In genomic region chr1:169725930-169726329, GRCh38 we compare ENCODE assay signal across 34 cellular contexts. TPM values are rescaled to one million over a fixed set of nuclear protein-coding genes. Genes with fewer than 3 reads are reported as not detected.
"Had no signal": no experiment of that assay in that cellular context is flagged by ENCODE, and none has a peak within 500 bp of the region (broad histone marks: within the 10 kb centered on the region; RNA-seq: fewer than 3 reads in every experiment).

No MANE protein-coding gene starts in this region.

- H3K4me3 ChIP-seq: neural progenitor cell, ovary, psoas muscle, skin epidermis, smooth muscle cell, spleen, suprapubic skin, testis, tibial artery, transverse colon, upper lobe of left lung, vagina had no signal

- H3K27ac ChIP-seq: neural progenitor cell, ovary, parathyroid adenoma, psoas muscle, skin epidermis, spleen, suprapubic skin, testis, tibial artery, upper lobe of left lung, vagina had no signal

- H3K9me3 ChIP-seq: ovary, psoas muscle, spleen, suprapubic skin, testis, tibial artery, transverse colon, upper lobe of left lung, vagina had no signal

- H3K4me2 ChIP-seq: neural progenitor cell, smooth muscle cell had no signal

- H3K4me1 Mint-ChIP-seq: natural killer cell; nephron; neural progenitor cell; stimulated activated memory B cell treated with anti-CD40 and anti-IgM and Interleukin-4, amounts not matched to agents 10 μg/mL and 1 μg/mL and 100 μg/mL, for 72 hours; stimulated activated naive CD8-positive, alpha-beta T cell treated with anti-CD3 and anti-CD28 coated beads, Interleukin-15, amount 100 ng/mL, for 72 hours had no signal

- H3K36me3 Mint-ChIP-seq: natural killer cell; neural progenitor cell; stimulated activated memory B cell treated with anti-CD40 and anti-IgM and Interleukin-4, amounts not matched to agents 10 μg/mL and 1 μg/mL and 100 μg/mL, for 72 hours had no signal

- H3K4me3 Mint-ChIP-seq: natural killer cell; nephron; neural progenitor cell; stimulated activated memory B cell treated with anti-CD40 and anti-IgM and Interleukin-4, amounts not matched to agents 10 μg/mL and 1 μg/mL and 100 μg/mL, for 72 hours; stimulated activated naive CD8-positive, alpha-beta T cell treated with anti-CD3 and anti-CD28 coated beads, Interleukin-15, amount 100 ng/mL, for 72 hours had no signal

- H3K79me2 ChIP-seq: parathyroid adenoma had no signal

- FAIRE-seq: urothelium cell line had no signal

- H3K27ac Mint-ChIP-seq: natural killer cell; nephron; neural progenitor cell; progenitor cell of endocrine pancreas; stimulated activated memory B cell treated with anti-CD40 and anti-IgM and Interleukin-4, amounts not matched to agents 10 μg/mL and 1 μg/mL and 100 μg/mL, for 72 hours; stimulated activated naive CD8-positive, alpha-beta T cell treated with anti-CD3 and anti-CD28 coated beads, Interleukin-15, amount 100 ng/mL, for 72 hours had no signal

- H3K36me3 ChIP-seq: neural progenitor cell, ovary, spleen, suprapubic skin, tibial artery, transverse colon, upper lobe of left lung, vagina had no signal

- H3K9ac ChIP-seq: neural progenitor cell, parathyroid adenoma had no signal

- H3K4me1 ChIP-seq: neural progenitor cell, psoas muscle, spleen, suprapubic skin, testis, tibial artery, vagina had no signal

- H3K27me3 Mint-ChIP-seq: progenitor cell of endocrine pancreas had no signal

- H2AFZ ChIP-seq: neural progenitor cell, parathyroid adenoma had no signal

- DNase-seq: natural killer cell; occipital lobe; ovary; posterior cingulate gyrus; psoas muscle; right cardiac atrium; spleen; stimulated activated CD4-positive, alpha-beta T cell treated with anti-CD3 and anti-CD28 coated beads, Interleukin-12 subunit alpha, Interleukin-12 subunit beta, amount 100 ng/mL, for 4 hours; stimulated activated CD4-positive, alpha-beta T cell treated with anti-CD3 and anti-CD28 coated beads, Interleukin-1b, Interleukin-23, amount 100 ng/mL, for 48 hours; stimulated activated CD4-positive, alpha-beta T cell treated with anti-CD3 and anti-CD28 coated beads, Interleukin-4, amount 100 ng/mL, for 1 hour; stimulated activated CD4-positive, alpha-beta T cell treated with anti-CD3 and anti-CD28 coated beads, Interleukin-4, amount 100 ng/mL, for 4 hours; stimulated activated CD8-positive, alpha-beta memory T cell treated with anti-CD3 and anti-CD28 coated beads, Interleukin-4, amount 100 ng/mL, for 48 hours; stimulated activated naive CD4-positive, alpha-beta T cell; stimulated activated naive CD8-positive, alpha-beta T cell treated with anti-CD3 and anti-CD28 coated beads, Interleukin-15, amount 100 ng/mL, for 72 hours; stimulated activated naive CD8-positive, alpha-beta T cell treated with anti-CD3 and anti-CD28 coated beads, Interleukin-15, Interleukin-2, amounts not matched to agents 100 U/mL and 50 U/mL, for 24 hours; substantia nigra; testis; tibial artery; transverse colon; upper lobe of left lung had no signal

- ATAC-seq: natural killer cell; psoas muscle; right cardiac atrium; sciatic nerve; stimulated activated memory B cell treated with anti-CD40 and anti-IgM and Interleukin-4, amounts not matched to agents 10 μg/mL and 1 μg/mL and 100 μg/mL, for 72 hours; stimulated activated naive CD8-positive, alpha-beta T cell treated with anti-CD3 and anti-CD28 coated beads, Interleukin-15, amount 100 ng/mL, for 72 hours; stimulated activated naive CD8-positive, alpha-beta T cell treated with anti-CD3 and anti-CD28 coated beads, Interleukin-15, Interleukin-2, amounts not matched to agents 100 U/mL and 50 U/mL, for 24 hours had no signal

- H3K9me3 Mint-ChIP-seq: natural killer cell; nephron; neural progenitor cell; stimulated activated memory B cell treated with anti-CD40 and anti-IgM and Interleukin-4, amounts not matched to agents 10 μg/mL and 1 μg/mL and 100 μg/mL, for 72 hours; stimulated activated naive CD8-positive, alpha-beta T cell treated with anti-CD3 and anti-CD28 coated beads, Interleukin-15, amount 100 ng/mL, for 72 hours had no signal

- H3K27me3 ChIP-seq: neural progenitor cell, ovary, suprapubic skin, testis, transverse colon, upper lobe of left lung, vagina had no signal

RNA-seq across cellular contexts. Expression of gene SELE, which starts 7.9 kb away (rescaled TPM):
- total RNA-seq: natural killer cell, osteoblast, progenitor cell of endocrine pancreas, renal cortical epithelial cell, smooth muscle cell had no signal
- polyA plus RNA-seq: neural cell had no signal

RNA-seq across cellular contexts. Expression of gene SELL, which starts 14.5 kb away (rescaled TPM):
- total RNA-seq: vagina had no signal
- polyA plus RNA-seq: neural cell had no signal
